In the genomic region with DNA sequence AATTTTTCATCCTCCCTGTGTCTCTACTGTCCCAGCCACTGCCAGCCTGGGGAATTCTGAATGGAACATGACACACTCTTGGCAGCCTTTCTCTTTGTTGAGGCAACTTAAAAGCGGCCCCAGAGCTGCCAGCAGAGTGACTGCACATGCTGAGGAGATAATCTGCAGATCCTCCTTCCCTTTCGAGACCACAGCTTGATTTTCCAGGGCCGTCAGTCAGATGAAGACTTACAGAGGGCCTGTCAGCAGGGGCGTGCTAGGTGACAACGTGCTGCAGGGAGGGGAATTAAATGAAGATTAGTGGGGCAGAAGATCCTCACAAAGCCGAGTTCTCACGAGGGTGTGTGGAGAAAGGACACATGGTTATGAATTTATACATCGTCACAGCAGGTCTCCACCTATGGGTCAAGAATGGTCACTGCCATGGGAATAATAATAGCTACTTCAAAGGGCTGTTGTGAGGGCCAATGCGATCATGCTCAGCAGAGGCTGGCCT, we compare ENCODE assay signal across 8 cellular contexts.
DNase-seq lines count a peak whose midpoint lies in the region; ATAC-seq and TF ChIP-seq lines count a peak whose summit lies in the region.

No MANE protein-coding gene starts in this region.

- in situ Hi-C loops in Caki2 (cut with HindIII; ENCODE audit: low pct_unique_long_range_greater_than_20kb, low sequenced_read_pairs) = no loop called here

- no peaks in the 10 kb centered on the region for H3K4me1 ChIP-seq in left lung

- peak overlapping the region in 1 of 2 donors; percentile 40 for H3K27ac ChIP-seq in left lung

- H3K4me3 Mint-ChIP-seq in brain = peak overlapping the region in 3 of 5 experiments; percentile 8 to 55 (median 15)

- DNase-seq in Caki2 (ENCODE audit: low read depth) (peak; percentile 21), LNCaP clone FGC (ENCODE audit: low read depth) (peak; percentile 4), left lung (no peak), NCI-H510A treated with DMSO at 0.1 percent for 48 hours (lab: John Stamatoyannopoulos, UW) (no peak), NCI-H1436 (lab: John Stamatoyannopoulos, UW) (no peak)

- H3K4me3 ChIP-seq in LNCaP clone FGC (ENCODE audit: low read depth, low read length) (no peak overlapping the region), left lung (no peak overlapping the region)

- H3K36me3 Mint-ChIP-seq in brain = peaks cover 21% of the 10 kb centered on the region

- ATAC-seq in left lung (peak; percentile 49), HG03135 (IDR thresholded peaks at IDR 0.05; ENCODE audit: unreplicated experiment) (no peak), HG02759 (IDR thresholded peaks at IDR 0.05; ENCODE audit: unreplicated experiment) (no peak)

- peak overlapping the region; percentile 48 to 96 (median 59) for H3K27ac Mint-ChIP-seq in brain

- intact Hi-C loops in left lung (cut with DNase I) = no loop called here

- H3K27me3 ChIP-seq in left lung = no peaks in the 10 kb centered on the region

- no peaks in the 10 kb centered on the region for H3K27me3 Mint-ChIP-seq in brain

- peaks cover 39% of the 10 kb centered on the region for H3K4me1 Mint-ChIP-seq in brain

- peaks cover 0 to 2% of the 10 kb centered on the region in 2 donors for H3K36me3 ChIP-seq in left lung

- no peaks in the 10 kb centered on the region for H3K9me3 ChIP-seq in left lung

- TF ChIP-seq CTCF in LNCaP clone FGC (IDR thresholded peaks at IDR 0.05; ENCODE audit: control insufficient read depth, extremely low read depth, insufficient read depth) (peak; percentile 42), brain (conservative IDR thresholded peaks at IDR 0.05) (peak; percentile 51 to 63), left lung (IDR thresholded peaks at IDR 0.05) (peak in 1 of 2 donors; percentile 25)

- no peaks in the 10 kb centered on the region for H3K9me3 Mint-ChIP-seq in brain

Comparison
In these comparisons a context has a peak if more than half of its experiments do, and no peak if none do; other contexts are left out.
1. DNase-seq: peak in Caki2 (single experiment) and LNCaP clone FGC (single experiment); none in left lung (0 of 2), NCI-H510A treated with DMSO at 0.1 percent for 48 hours (single experiment) and NCI-H1436 (single experiment).